ENCODE assay signal across 1 cellular context in genomic region chr1:54199765-54200518, GRCh38.
A peak's percentile ranks its signal among the peaks of the same experiment; 100 is the strongest.
TF ChIP-seq lines count a peak whose summit lies in the region.

A gene with protein sequence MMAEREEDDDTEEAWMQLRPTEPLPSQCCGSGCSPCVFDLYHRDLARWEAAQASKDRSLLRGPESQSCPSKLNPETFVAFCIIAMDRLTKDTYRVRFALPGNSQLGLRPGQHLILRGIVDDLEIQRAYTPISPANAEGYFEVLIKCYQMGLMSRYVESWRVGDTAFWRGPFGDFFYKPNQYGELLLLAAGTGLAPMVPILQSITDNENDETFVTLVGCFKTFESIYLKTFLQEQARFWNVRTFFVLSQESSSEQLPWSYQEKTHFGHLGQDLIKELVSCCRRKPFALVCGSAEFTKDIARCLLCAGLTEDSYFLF (minus strand): TSS chr1:54200030. CDS start chr1:54195616, 4,414 bp downstream.
MRPL37 (plus strand) TSS chr1:54200167; CDS start chr1:54200244, 77 bp downstream.

TF ChIP-seq in H1, 55 proteins besides CTCF, POLR2A, EP300 and RAD21 (continued from another document):
- TF ChIP-seq CHD2 (IDR thresholded peaks at IDR 0.05; ENCODE audit: low read length) (peak; percentile 85), SP1 (IDR thresholded peaks at IDR 0.05; ENCODE audit: low read depth, low read length) (peak; percentile 97), EZH2 (IDR thresholded peaks at IDR 0.05; ENCODE audit: low read depth, low read length, severe bottlenecking) (no peak), CTBP2 (IDR thresholded peaks at IDR 0.05; ENCODE audit: borderline replicate concordance, insufficient read depth, insufficient read length, low read length) (no peak), MAFK (IDR thresholded peaks at IDR 0.05; ENCODE audit: low read depth, low read length) (no peak), BACH1 (IDR thresholded peaks at IDR 0.05; ENCODE audit: low read length) (no peak), GTF2F1 (IDR thresholded peaks at IDR 0.05; ENCODE audit: borderline replicate concordance, low read depth, low read length) (no peak), SAP30 (IDR thresholded peaks at IDR 0.05; ENCODE audit: insufficient read depth, insufficient replicate concordance, low read length) (peak; percentile 58), SIN3A (conservative IDR thresholded peaks at IDR 0.05 in 1 of 2, IDR thresholded peaks at IDR 0.05 in 1 of 2; ENCODE audit: low read depth in 1 of 2, low read length in 2 of 2) (peak in 1 of 2 experiments; percentile 44; a peak in 1 of 4 replicates), MAX (IDR thresholded peaks at IDR 0.05) (peak; percentile 59), BCL11A (IDR thresholded peaks at IDR 0.05; ENCODE audit: low read depth in 2 of 2, low read length in 2 of 2) (no peak), KDM4A (IDR thresholded peaks at IDR 0.05; ENCODE audit: low read depth, low read length, severe bottlenecking) (peak; percentile 40), YY1 (IDR thresholded peaks at IDR 0.05; ENCODE audit: low read depth, low read length) (peak; percentile 93), SP2 (IDR thresholded peaks at IDR 0.05; ENCODE audit: low read length) (peak; percentile 78), PHF8 (conservative IDR thresholded peaks at IDR 0.05; ENCODE audit: low read depth, low read length) (peak; percentile 98), TAF7 (optimal IDR thresholded peaks at IDR 0.05; ENCODE audit: borderline replicate concordance, low read depth, low read length) (peak; percentile 59), TAF1 (IDR thresholded peaks at IDR 0.05; ENCODE audit: low read depth, low read length) (peak; percentile 97), KDM5A (IDR thresholded peaks at IDR 0.05; ENCODE audit: low read length) (peak; percentile 92), CREB1 (IDR thresholded peaks at IDR 0.05) (peak; percentile 24; the same call in 1 of the 2 replicates), TBP (IDR thresholded peaks at IDR 0.05; ENCODE audit: low read depth, low read length) (peak; percentile 87)
- TF ChIP-seq, protein P1, sequence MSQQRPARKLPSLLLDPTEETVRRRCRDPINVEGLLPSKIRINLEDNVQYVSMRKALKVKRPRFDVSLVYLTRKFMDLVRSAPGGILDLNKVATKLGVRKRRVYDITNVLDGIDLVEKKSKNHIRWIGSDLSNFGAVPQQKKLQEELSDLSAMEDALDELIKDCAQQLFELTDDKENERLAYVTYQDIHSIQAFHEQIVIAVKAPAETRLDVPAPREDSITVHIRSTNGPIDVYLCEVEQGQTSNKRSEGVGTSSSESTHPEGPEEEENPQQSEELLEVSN (IDR thresholded peaks at IDR 0.05), result peak; percentile 25; the same call in 1 of the 2 replicates
TF ChIP-seq in H1: peak in this region for 17.
